ENCODE assay signal across 8 cellular contexts in the genomic region with DNA sequence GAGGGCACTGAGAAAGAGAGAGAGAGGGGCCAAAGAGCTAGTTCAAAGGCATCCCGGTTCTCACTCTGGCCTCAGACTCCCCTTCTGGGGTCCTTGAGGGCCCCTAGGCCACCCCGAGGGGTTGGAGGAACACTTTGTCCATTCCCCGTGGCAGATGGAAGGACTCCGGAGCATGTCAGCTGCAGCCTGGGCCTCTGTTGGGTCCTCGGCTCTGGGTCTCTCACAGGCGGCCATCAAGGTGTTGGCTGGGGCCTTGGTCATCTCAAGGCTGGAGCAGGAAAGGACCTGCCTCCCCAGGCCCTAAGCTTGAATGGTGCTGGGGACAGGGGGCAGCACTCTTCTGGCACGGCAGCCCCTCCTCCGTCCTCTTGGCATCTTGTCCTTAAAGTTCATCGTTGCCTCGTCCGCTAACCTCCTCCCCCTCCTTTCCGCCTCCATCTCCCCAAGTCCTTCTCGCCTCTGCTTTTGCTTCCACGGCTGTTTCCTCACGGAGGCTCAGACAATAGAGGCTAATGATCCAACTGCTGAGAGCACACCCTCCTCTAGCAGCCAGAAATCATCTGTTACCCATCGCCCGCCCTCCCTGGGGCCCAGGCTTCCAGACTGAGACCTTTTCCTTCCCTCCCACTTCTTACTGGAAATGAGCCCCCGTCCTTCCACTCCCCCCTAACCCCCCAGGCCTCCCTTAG. TPM values are rescaled to one million over a fixed set of nuclear protein-coding genes. Genes with fewer than 3 reads are reported as not detected.
DNase-seq lines count a peak whose midpoint lies in the region; ATAC-seq and TF ChIP-seq lines count a peak whose summit lies in the region.

No MANE protein-coding gene starts in this region.

- H3K36me3 ChIP-seq in prostate gland, result no peaks in the 10 kb centered on the region

- POLR2A ChIA-PET in activated CD4-positive, alpha-beta memory T cell treated with anti-CD3 and anti-CD28 coated beads for 36 hours (lab: Charles Lee), result interaction anchor here (0.9 to 5.7 kb wide), 8 partner anchors 8 to 124 kb away, joined by 3 to 104 read pairs (median 6); a partner anchor contains a TSS

- no peak for TF ChIP-seq POLR2A in prostate gland (IDR thresholded peaks at IDR 0.05)

- peak overlapping the region; percentile 69 to 81 for H3K27ac ChIP-seq in prostate gland

- DNase-seq in COR-L47 (lab: John Stamatoyannopoulos, UW), result peak; percentile 43
- DNase-seq in activated CD4-positive, alpha-beta memory T cell treated with anti-CD3 and anti-CD28 coated beads for 36 hours, result no peak
- peak; percentile 88 for DNase-seq in Right ventricle myocardium superior
- DNase-seq in prostate gland (ENCODE audit: low spot score), result no peak
- DNase-seq in AML-193 (lab: John Stamatoyannopoulos, UW), result no peak

- no peak overlapping the region for H3K4me3 ChIP-seq in prostate gland

- intact Hi-C loops in activated CD4-positive, alpha-beta memory T cell treated with anti-CD3 and anti-CD28 coated beads for 36 hours (cut with micrococcal nuclease), result loop anchor here (1.0 to 5.0 kb wide), 6 partner anchors 9 to 860 kb away; no protein-coding TSS in a partner anchor
- intact Hi-C loops in Right ventricle myocardium superior (cut with DNase I), result no loop called here
- intact Hi-C loops in prostate gland (cut with DNase I), result no loop called here

- no peaks in the 10 kb centered on the region for H3K27me3 Mint-ChIP-seq in activated CD4-positive, alpha-beta memory T cell treated with anti-CD3 and anti-CD28 coated beads for 36 hours

- H3K36me3 Mint-ChIP-seq in activated CD4-positive, alpha-beta memory T cell treated with anti-CD3 and anti-CD28 coated beads for 36 hours, result no peaks in the 10 kb centered on the region

- CTCF ChIA-PET in activated CD4-positive, alpha-beta memory T cell treated with anti-CD3 and anti-CD28 coated beads for 36 hours (lab: Charles Lee), result interaction anchor here (0.8 to 16.3 kb wide), 6 partner anchors 9 to 98 kb away, joined by 3 to 392 read pairs (median 5); a partner anchor contains a TSS

- no peaks in the 10 kb centered on the region for H3K9me3 ChIP-seq in prostate gland

- peaks cover 76% of the 10 kb centered on the region for H3K4me1 Mint-ChIP-seq in activated CD4-positive, alpha-beta memory T cell treated with anti-CD3 and anti-CD28 coated beads for 36 hours (ENCODE audit: low read depth)

- H3K4me1 ChIP-seq in prostate gland (replicated peaks), result no peaks in the 10 kb centered on the region

- H3K27ac Mint-ChIP-seq in activated CD4-positive, alpha-beta memory T cell treated with anti-CD3 and anti-CD28 coated beads for 36 hours, result peak overlapping the region; percentile 90

- peak overlapping the region; percentile 56 for H3K4me3 Mint-ChIP-seq in activated CD4-positive, alpha-beta memory T cell treated with anti-CD3 and anti-CD28 coated beads for 36 hours

- no peak for TF ChIP-seq CTCF in prostate gland (IDR thresholded peaks at IDR 0.05)

- ATAC-seq in Right ventricle myocardium superior (ENCODE audit: poor library complexity) (peak; percentile 68), HG03159 (IDR thresholded peaks at IDR 0.05; ENCODE audit: unreplicated experiment) (no peak), GM21381 (IDR thresholded peaks at IDR 0.05; ENCODE audit: unreplicated experiment) (no peak), GM19324 (IDR thresholded peaks at IDR 0.05; ENCODE audit: low FRiP score, unreplicated experiment) (no peak)

- WGBS in prostate gland, result 43% methylated on average over 18 of the region's 18 CpGs

- H3K27me3 ChIP-seq in prostate gland (replicated peaks; ENCODE audit: insufficient read depth), result no peaks in the 10 kb centered on the region

- H3K9me3 Mint-ChIP-seq in activated CD4-positive, alpha-beta memory T cell treated with anti-CD3 and anti-CD28 coated beads for 36 hours, result no peaks in the 10 kb centered on the region

RNA-seq across cellular contexts. Expression of a gene that starts 23.3 kb away (rescaled TPM):
- 100 to 1,000 TPM; 137 to 145 TPM for total RNA-seq in activated CD4-positive, alpha-beta memory T cell treated with anti-CD3 and anti-CD28 coated beads for 36 hours
- total RNA-seq in Right ventricle myocardium superior (not detected), prostate gland (under 1 TPM in 1 of 2 donors, not detected in 1; 0.40 TPM)

RNA-seq across cellular contexts. Expression of a gene that starts 40.6 kb away (rescaled TPM):
- 10 to 100 TPM; 14.5 to 15.2 TPM for total RNA-seq in activated CD4-positive, alpha-beta memory T cell treated with anti-CD3 and anti-CD28 coated beads for 36 hours
- total RNA-seq in Right ventricle myocardium superior (not detected), prostate gland (10 to 100 TPM; 51.3 to 56.1 TPM)

Comparison
In these comparisons a context has a peak if more than half of its experiments do, and no peak if none do; other contexts are left out.
1. DNase-seq: peak in COR-L47 (single experiment) and Right ventricle myocardium superior (single experiment); none in activated CD4-positive, alpha-beta memory T cell treated with anti-CD3 and anti-CD28 coated beads for 36 hours (single experiment), prostate gland (single experiment) and AML-193 (0 of 2).
2. RNA of a gene that starts 23.3 kb away (total RNA-seq): 137 to 145 TPM in activated CD4-positive, alpha-beta memory T cell treated with anti-CD3 and anti-CD28 coated beads for 36 hours; 0.40 TPM in prostate gland and not detected in Right ventricle myocardium superior (single experiment); every median in the first group is over 10 times any median in the second.
3. RNA of a gene that starts 40.6 kb away (total RNA-seq): 51.3 to 56.1 TPM in prostate gland and 14.5 to 15.2 TPM in activated CD4-positive, alpha-beta memory T cell treated with anti-CD3 and anti-CD28 coated beads for 36 hours; not detected in Right ventricle myocardium superior (single experiment); every median in the first group is over 10 times any median in the second.